Comparison of ENCODE assay signal across 16 cellular contexts in genomic region chr3:177279118-177279815, GRCh38.
DNase-seq lines count a peak whose midpoint lies in the region; ATAC-seq and TF ChIP-seq lines count a peak whose summit lies in the region.
"Had no signal": no experiment of that assay in that cellular context is flagged by ENCODE, and none has a peak within 500 bp of the region (broad histone marks: within the 10 kb centered on the region; RNA-seq: fewer than 3 reads in every experiment).

No MANE protein-coding gene starts in this region.

- H3K27ac ChIP-seq in stomach = peak overlapping the region in 1 of 5 donors; percentile 66
- no peak overlapping the region for H3K27ac ChIP-seq in foreskin keratinocyte
- H3K27ac ChIP-seq: 22Rv1, suprapubic skin had no signal

- TF ChIP-seq POLR2A in stomach (IDR thresholded peaks at IDR 0.05) = no peak

- DNase-seq in DMS 273 (lab: John Stamatoyannopoulos, UW; ENCODE audit: unreplicated experiment) (peak; percentile 41), DMS 273 treated with DMSO at 0.1 percent for 48 hours (lab: John Stamatoyannopoulos, UW) (no peak), NCI-H748 (lab: John Stamatoyannopoulos, UW; ENCODE audit: unreplicated experiment) (peak; percentile 84), epithelial cell of proximal tubule (ENCODE audit: low read depth) (peak; percentile 25), stomach (peak; percentile 41), foreskin keratinocyte (no peak), NK-92 (lab: John Stamatoyannopoulos, UW; ENCODE audit: unreplicated experiment) (no peak), 8988T (no peak)
- DNase-seq: activated CD4-positive, alpha-beta T cell treated with anti-CD3 and anti-CD28 coated beads, Interleukin-2, amount 50 U/mL, for 4 hours; activated gamma-delta T cell treated with Interleukin-2 at 50 U/mL for 16 hours; CD8-positive, alpha-beta memory T cell; natural killer cell; OCI-M1; small intestine had no signal

- 28 to 52% (median 40%) methylated on average over 7 of the region's 7 CpGs for WGBS in stomach, 5 donors

- H3K4me3 ChIP-seq in epithelial cell of proximal tubule (ENCODE audit: low read depth, low read length) (no peak overlapping the region), stomach (no peak overlapping the region)
- H3K4me3 ChIP-seq: suprapubic skin had no signal

- H3K27me3 ChIP-seq in stomach = no peaks in the 10 kb centered on the region
- H3K27me3 ChIP-seq in foreskin keratinocyte = no peaks in the 10 kb centered on the region
- H3K27me3 ChIP-seq: suprapubic skin had no signal

- no peak for TF ChIP-seq EP300 in stomach (IDR thresholded peaks at IDR 0.05)

- no peaks in the 10 kb centered on the region for H3K9me3 ChIP-seq in stomach
- H3K9me3 ChIP-seq: suprapubic skin had no signal

- no peaks in the 10 kb centered on the region for H3K36me3 ChIP-seq in stomach
- H3K36me3 ChIP-seq: suprapubic skin had no signal

- H3K4me1 ChIP-seq in stomach (peaks cover 0 to 25% (median 3%) of the 10 kb centered on the region in 4 donors), foreskin keratinocyte (no peaks in the 10 kb centered on the region)

- no peak for ATAC-seq in foreskin keratinocyte
- ATAC-seq: natural killer cell had no signal

- no peak for TF ChIP-seq CTCF in epithelial cell of proximal tubule (conservative IDR thresholded peaks at IDR 0.05; ENCODE audit: low read depth, low read length)
- no peak for TF ChIP-seq CTCF in stomach (IDR thresholded peaks at IDR 0.05)
- no peak for TF ChIP-seq CTCF in foreskin keratinocyte (conservative IDR thresholded peaks at IDR 0.05)

- intact Hi-C loops in stomach (cut with DNase I; ENCODE audit: low total_unique reads) = no loop called here

Comparison
In these comparisons a context has a peak if more than half of its experiments do, and no peak if none do; other contexts are left out.
1. DNase-seq: peak in DMS 273 (single experiment), NCI-H748 (single experiment), epithelial cell of proximal tubule (single experiment) and stomach (single experiment); none in DMS 273 treated with DMSO at 0.1 percent for 48 hours (single experiment), foreskin keratinocyte (0 of 2), NK-92 (single experiment) and 8988T (single experiment).